In genomic region chr19:4378886-4379285, GRCh38 we compare ENCODE assay signal across 12 cellular contexts. TPM values are rescaled to one million over a fixed set of nuclear protein-coding genes. Genes with fewer than 3 reads are reported as not detected.
DNase-seq lines count a peak whose midpoint lies in the region; ATAC-seq, FAIRE-seq and TF ChIP-seq lines count a peak whose summit lies in the region.
"Had no signal": no experiment of that assay in that cellular context is flagged by ENCODE, and none has a peak within 500 bp of the region (broad histone marks: within the 10 kb centered on the region; RNA-seq: fewer than 3 reads in every experiment).

No MANE protein-coding gene starts in this region.

- H3K4me3 Mint-ChIP-seq in activated T-helper 1 cell treated with anti-CD3 and anti-CD28 coated beads, Interleukin-12 subunit alpha, Interleukin-12 subunit beta, Interleukin-2, Interleukin-4 antibody, amounts not matched to agents 30 ng/mL and 10 ng/mL and 1 ng/mL, durations not matched to agents 14 hours and 24 hours and 36 hours = peak overlapping the region; percentile 26

- H3K36me3 Mint-ChIP-seq in activated T-helper 1 cell treated with anti-CD3 and anti-CD28 coated beads, Interleukin-12 subunit alpha, Interleukin-12 subunit beta, Interleukin-2, Interleukin-4 antibody, amounts not matched to agents 30 ng/mL and 10 ng/mL and 1 ng/mL, durations not matched to agents 14 hours and 24 hours and 36 hours (ENCODE audit: low read depth) = peaks cover 3% of the 10 kb centered on the region

- no peak for DNase-seq in HepG2 (ENCODE audit: low spot score)
- DNase-seq in activated T-helper 1 cell treated with anti-CD3 and anti-CD28 coated beads, Interleukin-12 subunit alpha, Interleukin-12 subunit beta, Interleukin-2, Interleukin-4 antibody, amounts not matched to agents 30 ng/mL and 10 ng/mL and 1 ng/mL, durations not matched to agents 14 hours and 24 hours and 36 hours (ENCODE audit: low spot score) = no peak
- DNase-seq in lower lobe of right lung = no peak
- no peak for DNase-seq in upper lobe of left lung
- DNase-seq in NCI-H524 (lab: John Stamatoyannopoulos, UW) = no peak
- no peak for DNase-seq in KBM-7
- DNase-seq: activated CD4-positive, CD25-positive, alpha-beta regulatory T cell; C1 segment of cervical spinal cord; H7; NCI-H2227 treated with DMSO at 0.1 percent for 48 hours had no signal

- 80% methylated on average over 11 of the region's 11 CpGs for WGBS in liver
- WGBS in HepG2 (ENCODE audit: low lambda C conversion rate) = 98% methylated on average over 11 of the region's 11 CpGs
- 84 to 93% methylated on average over 11 of the region's 11 CpGs for WGBS in upper lobe of left lung, 2 donors

- POLR2A ChIA-PET in HepG2 (lab: Yijun Ruan, JAX) = no interaction called here

- no peaks in the 10 kb centered on the region for H3K27me3 ChIP-seq in liver (ENCODE audit: control insufficient read depth in 4 of 4, insufficient read depth in 4 of 4, low read length in 3 of 4)
- H3K27me3 ChIP-seq in HepG2 (ENCODE audit: control insufficient read depth in 1 of 2, insufficient read depth in 2 of 2, low read length in 2 of 2) = no peaks in the 10 kb centered on the region
- no peaks in the 10 kb centered on the region for H3K27me3 ChIP-seq in lower lobe of right lung (ENCODE audit: low read depth)
- no peaks in the 10 kb centered on the region for H3K27me3 ChIP-seq in upper lobe of left lung

- in situ Hi-C loops in HepG2 (cut with HindIII; ENCODE audit: extremely low pct_ligation_motif_present, low pct_unique_long_range_greater_than_20kb) = no loop called here
- in situ Hi-C loops in KBM-7 (cut with MboI; ENCODE audit: low pct_unique_long_range_greater_than_20kb, low sequenced_read_pairs) = no loop called here

- H3K4me3 ChIP-seq in liver (ENCODE audit: low read depth in 1 of 3, low read length in 3 of 3) (no peak overlapping the region), HepG2 (replicated peaks in 1 of 3; ENCODE audit: insufficient read depth in 1 of 3, low read depth in 2 of 3, low read length in 3 of 3) (no peak overlapping the region), lower lobe of right lung (no peak overlapping the region), upper lobe of left lung (no peak overlapping the region)

- no peak for FAIRE-seq in HepG2 (lab: Jason Lieb, UNC)

- peaks cover 25 to 64% (median 46%) of the 10 kb centered on the region in 4 donors for H3K4me1 ChIP-seq in liver (ENCODE audit: control insufficient read depth in 4 of 4, insufficient read depth in 4 of 4, low read length in 3 of 4)
- peaks cover 37% of the 10 kb centered on the region for H3K4me1 ChIP-seq in HepG2 (ENCODE audit: insufficient read depth, low read length)
- H3K4me1 ChIP-seq in lower lobe of right lung = peaks cover 60% of the 10 kb centered on the region
- H3K4me1 ChIP-seq in upper lobe of left lung = peaks cover 61 to 69% (median 66%) of the 10 kb centered on the region in 4 donors

- peaks cover 52% of the 10 kb centered on the region for H3K4me1 Mint-ChIP-seq in activated T-helper 1 cell treated with anti-CD3 and anti-CD28 coated beads, Interleukin-12 subunit alpha, Interleukin-12 subunit beta, Interleukin-2, Interleukin-4 antibody, amounts not matched to agents 30 ng/mL and 10 ng/mL and 1 ng/mL, durations not matched to agents 14 hours and 24 hours and 36 hours (ENCODE audit: low read depth)

- no peak overlapping the region for H3K9ac ChIP-seq in liver (ENCODE audit: low read depth in 1 of 2, low read length in 2 of 2)
- no peak overlapping the region for H3K9ac ChIP-seq in HepG2 (ENCODE audit: insufficient read depth, low read depth, low read length)

- ATAC-seq in HepG2 (no peak), lower lobe of right lung (no peak), upper lobe of left lung (ENCODE audit: low FRiP score in 2 of 2) (no peak), HG03342 (IDR thresholded peaks at IDR 0.05; ENCODE audit: unreplicated experiment) (no peak)

- H2AFZ ChIP-seq in HepG2 (ENCODE audit: low read length) = no peak overlapping the region

- TF ChIP-seq EP300 in HepG2 (IDR thresholded peaks at IDR 0.05; ENCODE audit: low read depth in 2 of 2, low read length in 2 of 2) (no peak), HepG2 (CRISPR knock-in tag; IDR thresholded peaks at IDR 0.05; ENCODE audit: borderline replicate concordance) (no peak), upper lobe of left lung (IDR thresholded peaks at IDR 0.05) (no peak)

- no TSS peak for BruUV-seq in HepG2 (replicated peaks; lab: Mats Ljungman, UMichigan)

- TF ChIP-seq POLR2A in HepG2 (IDR thresholded peaks at IDR 0.05; ENCODE audit: insufficient read depth in 1 of 2, low read depth in 2 of 2, low read length in 2 of 2) (no peak), upper lobe of left lung (IDR thresholded peaks at IDR 0.05) (no peak)

- H3K36me3 ChIP-seq in liver (ENCODE audit: control insufficient read depth in 4 of 4, insufficient read depth in 3 of 4, low read depth in 1 of 4, low read length in 3 of 4) (peaks cover 0 to 3% (median 1%) of the 10 kb centered on the region in 4 donors), HepG2 (replicated peaks in 1 of 2; ENCODE audit: control insufficient read depth in 1 of 2, insufficient read depth in 2 of 2, low read length in 2 of 2) (peaks cover 2 to 16% of the 10 kb centered on the region in 2 experiments), lower lobe of right lung (peaks cover 8% of the 10 kb centered on the region), upper lobe of left lung (peaks cover 0 to 6% (median 5%) of the 10 kb centered on the region in 4 donors)

- TF ChIP-seq CTCF in liver (IDR thresholded peaks at IDR 0.05; ENCODE audit: low read depth, low read length, missing input control) = no peak
- TF ChIP-seq CTCF in HepG2 (CRISPR knock-in tag; IDR thresholded peaks at IDR 0.05) = no peak
- TF ChIP-seq CTCF in lower lobe of right lung (IDR thresholded peaks at IDR 0.05) = no peak
- TF ChIP-seq CTCF in upper lobe of left lung (IDR thresholded peaks at IDR 0.05) = no peak

- H3K9me3 ChIP-seq in liver (ENCODE audit: control insufficient read depth in 4 of 4, low read length in 3 of 4) (no peaks in the 10 kb centered on the region), HepG2 (ENCODE audit: low read length) (no peaks in the 10 kb centered on the region), lower lobe of right lung (no peaks in the 10 kb centered on the region), upper lobe of left lung (no peaks in the 10 kb centered on the region)

- no peak overlapping the region for H3K4me2 ChIP-seq in HepG2 (ENCODE audit: low read depth, low read length)

- no peaks in the 10 kb centered on the region for H3K27me3 Mint-ChIP-seq in activated T-helper 1 cell treated with anti-CD3 and anti-CD28 coated beads, Interleukin-12 subunit alpha, Interleukin-12 subunit beta, Interleukin-2, Interleukin-4 antibody, amounts not matched to agents 30 ng/mL and 10 ng/mL and 1 ng/mL, durations not matched to agents 14 hours and 24 hours and 36 hours (ENCODE audit: insufficient read depth)

- peaks cover 6% of the 10 kb centered on the region; the same call in 1 of the 2 replicates for H4K20me1 ChIP-seq in HepG2 (ENCODE audit: insufficient read depth, low read length)

- H3K27ac ChIP-seq in liver (ENCODE audit: low read depth in 1 of 2, low read length in 2 of 2) (peak overlapping the region; percentile 80 to 83), HepG2 (ENCODE audit: extremely low read length, insufficient read depth, low read length) (no peak overlapping the region), lower lobe of right lung (peak overlapping the region; percentile 82), upper lobe of left lung (peak overlapping the region; percentile 36 to 85 (median 82))

- intact Hi-C loops in HepG2 (cut with micrococcal nuclease; ENCODE audit: unreplicated experiment) = no loop called here
- intact Hi-C loops in activated T-helper 1 cell treated with anti-CD3 and anti-CD28 coated beads, Interleukin-12 subunit alpha, Interleukin-12 subunit beta, Interleukin-2, Interleukin-4 antibody, amounts not matched to agents 30 ng/mL and 10 ng/mL and 1 ng/mL, durations not matched to agents 14 hours and 24 hours and 36 hours (cut with micrococcal nuclease) = loop anchor here (1.0 kb wide), 2 partner anchors 10 to 21 kb away; partner anchors contain the start of gene SH3GL1
- intact Hi-C loops in lower lobe of right lung (cut with DNase I) = no loop called here

- H3K9me3 Mint-ChIP-seq in activated T-helper 1 cell treated with anti-CD3 and anti-CD28 coated beads, Interleukin-12 subunit alpha, Interleukin-12 subunit beta, Interleukin-2, Interleukin-4 antibody, amounts not matched to agents 30 ng/mL and 10 ng/mL and 1 ng/mL, durations not matched to agents 14 hours and 24 hours and 36 hours = no peaks in the 10 kb centered on the region

- peaks cover 70% of the 10 kb centered on the region for H3K79me2 ChIP-seq in HepG2 (ENCODE audit: insufficient read depth, low read length)

- CTCF ChIA-PET in HepG2 (lab: Yijun Ruan, JAX; ENCODE audit: low intra/inter-chr PET ratio, low total read pairs) = no interaction called here

- H3K27ac Mint-ChIP-seq in activated T-helper 1 cell treated with anti-CD3 and anti-CD28 coated beads, Interleukin-12 subunit alpha, Interleukin-12 subunit beta, Interleukin-2, Interleukin-4 antibody, amounts not matched to agents 30 ng/mL and 10 ng/mL and 1 ng/mL, durations not matched to agents 14 hours and 24 hours and 36 hours = peak overlapping the region; percentile 83

- TF ChIP-seq RAD21 in liver (IDR thresholded peaks at IDR 0.05) (no peak), HepG2 (CRISPR knock-in tag; IDR thresholded peaks at IDR 0.05) (no peak)

RNA-seq across cellular contexts. Expression of gene SH3GL1, which starts 21.5 kb away (rescaled TPM):
- 10 to 100 TPM; 16.7 to 19.7 TPM for total RNA-seq in liver
- polyA plus RNA-seq in liver = 10 to 100 TPM; 16.5 to 27.8 TPM
- total RNA-seq in HepG2 (2016; rRNA removed; fragmentation: Illumina TruSeq; extraction: Trizol) = 26.7 and 33.0 TPM in 2 replicates
- total RNA-seq in HepG2 (2016; cell fraction: cytosol; rRNA removed; fragmentation: Illumina TruSeq; extraction: Trizol; ENCODE audit: low read depth) = 13.7 and 15.7 TPM in 2 replicates
- total RNA-seq in HepG2 (2016; cell fraction: insoluble cytoplasmic fraction; rRNA removed; fragmentation: Illumina TruSeq; extraction: Trizol) = 24.6 and 34.8 TPM in 2 replicates
- total RNA-seq in HepG2 (2016; cell fraction: membrane; rRNA removed; fragmentation: Illumina TruSeq; extraction: Trizol) = 29.5 and 35.2 TPM in 2 replicates
- 16.4 and 18.3 TPM in 2 replicates for total RNA-seq in HepG2 (2016; cell fraction: nucleus; rRNA removed; fragmentation: Illumina TruSeq; extraction: Trizol)
- polyA plus RNA-seq in HepG2 (2011; rRNA removed) = 45.1 and 52.3 TPM in 2 replicates
- 35.9 and 53.9 TPM in 2 replicates for polyA plus RNA-seq in HepG2 (2011; cell fraction: cytosol; rRNA removed)
- polyA plus RNA-seq in HepG2 (2011; cell fraction: nucleus; rRNA removed) = 63.6 and 70.8 TPM in 2 replicates
- polyA plus RNA-seq in HepG2 (2012) = 50.6 and 52.1 TPM in 2 replicates
- 29.2 and 32.7 TPM in 2 replicates for polyA plus RNA-seq in HepG2 (2016; cell fraction: cytosol; fragmentation: Illumina TruSeq; extraction: Trizol; ENCODE audit: low read depth)
- polyA plus RNA-seq in HepG2 (2016; cell fraction: insoluble cytoplasmic fraction; fragmentation: Illumina TruSeq; extraction: Trizol; ENCODE audit: low read depth) = 56.5 and 70.3 TPM in 2 replicates
- 57.9 and 61.3 TPM in 2 replicates for polyA plus RNA-seq in HepG2 (2016; cell fraction: membrane; fragmentation: Illumina TruSeq; extraction: Trizol; ENCODE audit: low read depth)
- 52.2 and 56.7 TPM in 2 replicates for polyA plus RNA-seq in HepG2 (2016; cell fraction: nucleus; fragmentation: Illumina TruSeq; extraction: Trizol; ENCODE audit: insufficient read depth, low read depth)
- 39.3 and 69.8 TPM in 2 replicates for polyA minus RNA-seq in HepG2 (2011; rRNA and poly(A)+ RNA removed; ENCODE audit: low replicate concordance)
- 30.6 and 31.5 TPM in 2 replicates for polyA minus RNA-seq in HepG2 (2011; cell fraction: cytosol; rRNA and poly(A)+ RNA removed)
- 19.3 and 22.8 TPM in 2 replicates for polyA minus RNA-seq in HepG2 (2011; cell fraction: nucleus; rRNA and poly(A)+ RNA removed)
- 50.3 and 54.2 TPM in 2 replicates for total RNA-seq in activated T-helper 1 cell treated with anti-CD3 and anti-CD28 coated beads, Interleukin-12 subunit alpha, Interleukin-12 subunit beta, Interleukin-2, Interleukin-4 antibody, amounts not matched to agents 30 ng/mL and 10 ng/mL and 1 ng/mL, durations not matched to agents 14 hours and 24 hours and 36 hours
- 44.3 TPM for total RNA-seq in lower lobe of right lung
- 10 to 100 TPM; 27.4 to 60.1 (median 53.8) TPM for total RNA-seq in upper lobe of left lung

RNA-seq across cellular contexts. Expression of gene CHAF1A, which starts 23.6 kb away (rescaled TPM):
- total RNA-seq in liver (10 to 100 TPM in 1 of 2 donors, 1 to 10 TPM in 1; 2.9 to 20.8 TPM), HepG2 (2016; rRNA removed; fragmentation: Illumina TruSeq; extraction: Trizol) (27.3 and 34.8 TPM in 2 replicates), lower lobe of right lung (7.2 TPM), upper lobe of left lung (10 to 100 TPM in 3 of 6 donors, 1 to 10 TPM in 3; 3.3 to 16.8 (median 10.1) TPM)
- polyA plus RNA-seq in liver (1 to 10 TPM; 1.0 to 2.1 TPM), HepG2 (2011; rRNA removed) (11.0 and 13.1 TPM in 2 replicates)
- total RNA-seq in HepG2 (2016; cell fraction: cytosol; rRNA removed; fragmentation: Illumina TruSeq; extraction: Trizol; ENCODE audit: low read depth) = 18.8 and 20.2 TPM in 2 replicates
- 19.1 and 34.6 TPM in 2 replicates for total RNA-seq in HepG2 (2016; cell fraction: insoluble cytoplasmic fraction; rRNA removed; fragmentation: Illumina TruSeq; extraction: Trizol)
- total RNA-seq in HepG2 (2016; cell fraction: membrane; rRNA removed; fragmentation: Illumina TruSeq; extraction: Trizol) = 20.4 and 23.9 TPM in 2 replicates
- 25.6 and 26.6 TPM in 2 replicates for total RNA-seq in HepG2 (2016; cell fraction: nucleus; rRNA removed; fragmentation: Illumina TruSeq; extraction: Trizol)
- polyA plus RNA-seq in HepG2 (2011; cell fraction: cytosol; rRNA removed) = 5.7 and 16.6 TPM in 2 replicates
- polyA plus RNA-seq in HepG2 (2011; cell fraction: nucleus; rRNA removed) = 41.7 and 67.3 TPM in 2 replicates
- polyA plus RNA-seq in HepG2 (2012) = 6.8 and 11.8 TPM in 2 replicates
- polyA plus RNA-seq in HepG2 (2016; cell fraction: cytosol; fragmentation: Illumina TruSeq; extraction: Trizol; ENCODE audit: low read depth) = 4.9 and 5.2 TPM in 2 replicates
- polyA plus RNA-seq in HepG2 (2016; cell fraction: insoluble cytoplasmic fraction; fragmentation: Illumina TruSeq; extraction: Trizol; ENCODE audit: low read depth) = 23.0 and 29.8 TPM in 2 replicates
- 9.0 and 10.1 TPM in 2 replicates for polyA plus RNA-seq in HepG2 (2016; cell fraction: membrane; fragmentation: Illumina TruSeq; extraction: Trizol; ENCODE audit: low read depth)
- polyA plus RNA-seq in HepG2 (2016; cell fraction: nucleus; fragmentation: Illumina TruSeq; extraction: Trizol; ENCODE audit: insufficient read depth, low read depth) = 57.2 and 60.7 TPM in 2 replicates
- 26.8 and 48.0 TPM in 2 replicates for polyA minus RNA-seq in HepG2 (2011; rRNA and poly(A)+ RNA removed; ENCODE audit: low replicate concordance)
- polyA minus RNA-seq in HepG2 (2011; cell fraction: cytosol; rRNA and poly(A)+ RNA removed) = 7.6 and 9.2 TPM in 2 replicates
- polyA minus RNA-seq in HepG2 (2011; cell fraction: nucleus; rRNA and poly(A)+ RNA removed) = 13.2 and 17.5 TPM in 2 replicates
- total RNA-seq in activated T-helper 1 cell treated with anti-CD3 and anti-CD28 coated beads, Interleukin-12 subunit alpha, Interleukin-12 subunit beta, Interleukin-2, Interleukin-4 antibody, amounts not matched to agents 30 ng/mL and 10 ng/mL and 1 ng/mL, durations not matched to agents 14 hours and 24 hours and 36 hours = 106 and 107 TPM in 2 replicates

RNA-seq across cellular contexts. Expression of gene MPND, which starts 35.5 kb away (rescaled TPM):
- total RNA-seq in liver = 1 to 10 TPM; 4.7 to 9.9 TPM
- 1 to 10 TPM; 9.0 to 9.4 TPM for polyA plus RNA-seq in liver
- total RNA-seq in HepG2 (2016; rRNA removed; fragmentation: Illumina TruSeq; extraction: Trizol) = 12.9 and 15.8 TPM in 2 replicates
- total RNA-seq in HepG2 (2016; cell fraction: cytosol; rRNA removed; fragmentation: Illumina TruSeq; extraction: Trizol; ENCODE audit: low read depth) = 16.5 and 20.0 TPM in 2 replicates
- total RNA-seq in HepG2 (2016; cell fraction: insoluble cytoplasmic fraction; rRNA removed; fragmentation: Illumina TruSeq; extraction: Trizol) = 13.8 and 14.3 TPM in 2 replicates
- 26.2 and 26.3 TPM in 2 replicates for total RNA-seq in HepG2 (2016; cell fraction: membrane; rRNA removed; fragmentation: Illumina TruSeq; extraction: Trizol)
- total RNA-seq in HepG2 (2016; cell fraction: nucleus; rRNA removed; fragmentation: Illumina TruSeq; extraction: Trizol) = 9.0 and 14.0 TPM in 2 replicates
- polyA plus RNA-seq in HepG2 (2011; rRNA removed) = 10.8 and 12.5 TPM in 2 replicates
- polyA plus RNA-seq in HepG2 (2011; cell fraction: cytosol; rRNA removed) = 9.6 and 14.7 TPM in 2 replicates
- polyA plus RNA-seq in HepG2 (2011; cell fraction: nucleus; rRNA removed) = 11.4 TPM in 2 replicates
- 9.9 and 11.7 TPM in 2 replicates for polyA plus RNA-seq in HepG2 (2012)
- 26.1 and 31.1 TPM in 2 replicates for polyA plus RNA-seq in HepG2 (2016; cell fraction: cytosol; fragmentation: Illumina TruSeq; extraction: Trizol; ENCODE audit: low read depth)
- polyA plus RNA-seq in HepG2 (2016; cell fraction: insoluble cytoplasmic fraction; fragmentation: Illumina TruSeq; extraction: Trizol; ENCODE audit: low read depth) = 16.6 and 21.7 TPM in 2 replicates
- polyA plus RNA-seq in HepG2 (2016; cell fraction: membrane; fragmentation: Illumina TruSeq; extraction: Trizol; ENCODE audit: low read depth) = 33.3 and 33.5 TPM in 2 replicates
- polyA plus RNA-seq in HepG2 (2016; cell fraction: nucleus; fragmentation: Illumina TruSeq; extraction: Trizol; ENCODE audit: insufficient read depth, low read depth) = 16.7 and 20.2 TPM in 2 replicates
- 6.7 and 17.0 TPM in 2 replicates for polyA minus RNA-seq in HepG2 (2011; rRNA and poly(A)+ RNA removed; ENCODE audit: low replicate concordance)
- polyA minus RNA-seq in HepG2 (2011; cell fraction: cytosol; rRNA and poly(A)+ RNA removed) = 7.6 and 9.1 TPM in 2 replicates
- 6.7 and 7.2 TPM in 2 replicates for polyA minus RNA-seq in HepG2 (2011; cell fraction: nucleus; rRNA and poly(A)+ RNA removed)
- 15.7 and 19.3 TPM in 2 replicates for total RNA-seq in activated T-helper 1 cell treated with anti-CD3 and anti-CD28 coated beads, Interleukin-12 subunit alpha, Interleukin-12 subunit beta, Interleukin-2, Interleukin-4 antibody, amounts not matched to agents 30 ng/mL and 10 ng/mL and 1 ng/mL, durations not matched to agents 14 hours and 24 hours and 36 hours
- total RNA-seq in lower lobe of right lung = 41.2 TPM
- 10 to 100 TPM in 4 of 6 donors, 1 to 10 TPM in 2; 7.7 to 37.1 (median 15.6) TPM for total RNA-seq in upper lobe of left lung

RNA-seq across cellular contexts. Expression of gene STAP2, which starts 40.3 kb away (rescaled TPM):
- 10 to 100 TPM in 1 of 2 donors, 1 to 10 TPM in 1; 8.6 to 26.4 TPM for total RNA-seq in liver
- polyA plus RNA-seq in liver = 10 to 100 TPM; 23.6 to 24.5 TPM
- total RNA-seq in HepG2 (2016; rRNA removed; fragmentation: Illumina TruSeq; extraction: Trizol) = 39.0 and 43.1 TPM in 2 replicates
- 9.7 and 11.5 TPM in 2 replicates for total RNA-seq in HepG2 (2016; cell fraction: cytosol; rRNA removed; fragmentation: Illumina TruSeq; extraction: Trizol; ENCODE audit: low read depth)
- 42.4 and 43.7 TPM in 2 replicates for total RNA-seq in HepG2 (2016; cell fraction: insoluble cytoplasmic fraction; rRNA removed; fragmentation: Illumina TruSeq; extraction: Trizol)
- 14.0 and 15.6 TPM in 2 replicates for total RNA-seq in HepG2 (2016; cell fraction: membrane; rRNA removed; fragmentation: Illumina TruSeq; extraction: Trizol)
- total RNA-seq in HepG2 (2016; cell fraction: nucleus; rRNA removed; fragmentation: Illumina TruSeq; extraction: Trizol) = 14.8 and 19.2 TPM in 2 replicates
- polyA plus RNA-seq in HepG2 (2011; rRNA removed) = 43.7 and 56.0 TPM in 2 replicates
- polyA plus RNA-seq in HepG2 (2011; cell fraction: cytosol; rRNA removed) = 51.4 and 52.1 TPM in 2 replicates
- 86.7 and 88.3 TPM in 2 replicates for polyA plus RNA-seq in HepG2 (2011; cell fraction: nucleus; rRNA removed)
- 23.6 and 28.4 TPM in 2 replicates for polyA plus RNA-seq in HepG2 (2012)
- polyA plus RNA-seq in HepG2 (2016; cell fraction: cytosol; fragmentation: Illumina TruSeq; extraction: Trizol; ENCODE audit: low read depth) = 9.7 and 10.2 TPM in 2 replicates
- 40.0 and 44.1 TPM in 2 replicates for polyA plus RNA-seq in HepG2 (2016; cell fraction: insoluble cytoplasmic fraction; fragmentation: Illumina TruSeq; extraction: Trizol; ENCODE audit: low read depth)
- 14.2 and 14.5 TPM in 2 replicates for polyA plus RNA-seq in HepG2 (2016; cell fraction: membrane; fragmentation: Illumina TruSeq; extraction: Trizol; ENCODE audit: low read depth)
- polyA plus RNA-seq in HepG2 (2016; cell fraction: nucleus; fragmentation: Illumina TruSeq; extraction: Trizol; ENCODE audit: insufficient read depth, low read depth) = 43.0 and 48.7 TPM in 2 replicates
- 0.07 and 31.4 TPM in 2 replicates for polyA minus RNA-seq in HepG2 (2011; rRNA and poly(A)+ RNA removed; ENCODE audit: low replicate concordance)
- 15.3 and 25.5 TPM in 2 replicates for polyA minus RNA-seq in HepG2 (2011; cell fraction: cytosol; rRNA and poly(A)+ RNA removed)
- 6.3 and 10.3 TPM in 2 replicates for polyA minus RNA-seq in HepG2 (2011; cell fraction: nucleus; rRNA and poly(A)+ RNA removed)
- total RNA-seq in activated T-helper 1 cell treated with anti-CD3 and anti-CD28 coated beads, Interleukin-12 subunit alpha, Interleukin-12 subunit beta, Interleukin-2, Interleukin-4 antibody, amounts not matched to agents 30 ng/mL and 10 ng/mL and 1 ng/mL, durations not matched to agents 14 hours and 24 hours and 36 hours = 12.9 and 15.0 TPM in 2 replicates
- 11.8 TPM for total RNA-seq in lower lobe of right lung
- 10 to 100 TPM; 11.2 to 39.8 (median 14.7) TPM for total RNA-seq in upper lobe of left lung
